21 cellular contexts compared by ENCODE assay signal in genomic region chr6:139549561-139550070, GRCh38.
DNase-seq lines count a peak whose midpoint lies in the region; FAIRE-seq and TF ChIP-seq lines count a peak whose summit lies in the region.
"Had no signal": no experiment of that assay in that cellular context is flagged by ENCODE, and none has a peak within 500 bp of the region (broad histone marks: within the 10 kb centered on the region; RNA-seq: fewer than 3 reads in every experiment).

No MANE protein-coding gene starts in this region.

- DNase-seq in EL (peak; percentile 58), NCI-H69 (lab: John Stamatoyannopoulos, UW) (peak; percentile 22), bronchial epithelial cell (ENCODE audit: low read depth) (peak; percentile 77), kidney tubule cell (ENCODE audit: low spot score) (peak; percentile 66), NCI-H526 (lab: John Stamatoyannopoulos, UW) (no peak), HuH-7 (ENCODE audit: low spot score) (no peak), uterus (no peak), DMS 273 treated with DMSO at 0.1 percent for 48 hours (lab: John Stamatoyannopoulos, UW) (no peak)
- DNase-seq: ACHN; Calu3; CD4-positive, CD25-positive, alpha-beta regulatory T cell; DMS79 treated with DMSO at 0.1 percent for 48 hours; KG1; MG63; NCI-H1105 treated with DMSO at 0.1 percent for 48 hours; NCI-H187 treated with DMSO at 0.1 percent for 48 hours; NCI-H524; NK-92 treated with Interleukin-12 subunit alpha and Interleukin-12 subunit beta, amount 100 ng/mL, for 24 hours; OCI-M1; SK-N-SH had no signal

- TF ChIP-seq POLR2A in uterus (IDR thresholded peaks at IDR 0.05): no peak

- no peaks in the 10 kb centered on the region for H3K27me3 ChIP-seq in bronchial epithelial cell (ENCODE audit: control insufficient read depth, insufficient read depth, low read length)
- H3K27me3 ChIP-seq in uterus: no peaks in the 10 kb centered on the region
- H3K27me3 ChIP-seq: MG63 had no signal

- H3K27ac ChIP-seq in uterus: peak overlapping the region in 1 of 2 donors; percentile 19

- intact Hi-C loops in uterus (cut with DNase I; ENCODE audit: low total_unique reads): no loop called here

- no peak for FAIRE-seq in bronchial epithelial cell (lab: Jason Lieb, UNC)
- FAIRE-seq: H1 had no signal

- H3K4me3 ChIP-seq in bronchial epithelial cell (ENCODE audit: low read depth, low read length): no peak overlapping the region
- H3K4me3 ChIP-seq in uterus: no peak overlapping the region
- H3K4me3 ChIP-seq: MG63 had no signal

- TF ChIP-seq CTCF in bronchial epithelial cell (IDR thresholded peaks at IDR 0.05; ENCODE audit: insufficient read depth, low read length, severe bottlenecking) (no peak), uterus (IDR thresholded peaks at IDR 0.05) (no peak)

- peaks cover 0 to 10% of the 10 kb centered on the region in 2 donors for H3K4me1 ChIP-seq in uterus

- H3K36me3 ChIP-seq in bronchial epithelial cell (ENCODE audit: control insufficient read depth, insufficient read depth, low read length) (no peaks in the 10 kb centered on the region), uterus (no peaks in the 10 kb centered on the region)
- H3K36me3 ChIP-seq: MG63 had no signal

- H3K9me3 ChIP-seq in uterus: no peaks in the 10 kb centered on the region
- H3K9me3 ChIP-seq: MG63, SK-N-SH had no signal

Comparison
In these comparisons a context has a peak if more than half of its experiments do, and no peak if none do; other contexts are left out.
1. DNase-seq: peak in EL (single experiment), NCI-H69 (single experiment), bronchial epithelial cell (single experiment) and kidney tubule cell (single experiment); none in NCI-H526 (0 of 2), HuH-7 (single experiment), uterus (0 of 2) and DMS 273 treated with DMSO at 0.1 percent for 48 hours (single experiment).